8 cellular contexts compared by ENCODE assay signal in the genomic region with DNA sequence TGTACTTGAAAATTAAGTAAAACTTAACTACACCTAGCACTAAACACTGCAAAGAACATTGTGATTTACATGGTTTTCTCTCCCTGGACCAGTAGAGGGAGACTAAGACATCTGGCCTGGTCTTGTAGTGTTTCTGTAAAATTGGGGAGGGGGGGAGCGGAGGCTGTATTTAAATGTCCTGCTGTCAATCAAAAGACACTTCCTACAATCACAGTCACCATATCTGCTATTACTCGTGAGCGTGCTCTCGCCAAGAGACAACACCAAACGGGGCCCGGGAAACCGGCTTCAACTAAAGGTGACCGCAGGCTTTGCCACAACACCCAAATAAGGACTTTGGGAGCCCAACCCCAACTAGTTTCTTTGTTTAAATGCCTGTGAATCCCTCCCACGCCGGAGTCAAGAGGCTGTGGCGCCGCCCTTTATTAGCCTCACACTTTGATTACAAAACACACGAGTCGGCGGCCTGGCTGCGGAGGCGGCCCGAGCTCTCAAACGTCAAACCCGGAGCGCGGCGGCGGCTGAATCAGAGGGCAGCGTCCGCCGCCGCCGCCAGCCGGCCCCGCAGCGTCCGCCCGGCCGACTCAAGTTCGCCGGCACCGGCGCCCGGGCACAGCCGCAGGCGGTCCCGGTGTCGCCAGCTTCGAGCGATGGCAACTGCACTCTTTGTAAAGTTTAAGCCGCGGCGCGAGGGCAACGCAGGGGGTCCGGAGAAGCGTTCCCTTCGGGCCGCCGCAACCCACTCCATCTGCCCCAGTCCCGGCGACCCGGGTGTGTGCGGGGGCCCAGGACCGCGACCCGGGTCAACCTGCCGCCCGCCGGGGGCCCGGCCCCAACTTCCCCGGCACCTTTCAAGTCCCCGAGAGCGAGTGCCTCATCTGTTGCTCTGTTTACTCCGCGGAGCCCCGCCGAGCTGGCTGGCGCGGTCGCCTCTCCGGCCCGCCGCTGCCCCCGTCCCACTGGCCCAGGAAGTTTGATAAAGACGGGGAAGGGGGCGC. TPM values are rescaled to one million over a fixed set of nuclear protein-coding genes. Genes with fewer than 3 reads are reported as not detected.
DNase-seq lines count a peak whose midpoint lies in the region; ATAC-seq and TF ChIP-seq lines count a peak whose summit lies in the region.

No MANE protein-coding gene starts in this region.

- H3K4me3 ChIP-seq in BJ (ENCODE audit: low read depth, low read length) (peak overlapping the region; percentile 82), coronary artery (peak overlapping the region; percentile 99)

- H3K27me3 ChIP-seq in BJ (ENCODE audit: control insufficient read depth, insufficient read depth, low read length) = peaks cover 2% of the 10 kb centered on the region; the same call in 1 of the 2 replicates

- TF ChIP-seq CTCF in BJ (IDR thresholded peaks at IDR 0.05; ENCODE audit: insufficient read depth, low read depth, low read length) = peak; percentile 87
- TF ChIP-seq CTCF in coronary artery (IDR thresholded peaks at IDR 0.05) = peak; percentile 53

- peak overlapping the region; percentile 99 to 100 for H3K27ac ChIP-seq in coronary artery

- H3K36me3 Mint-ChIP-seq in activated CD4-positive, alpha-beta T cell treated with anti-CD3 and anti-CD28 coated beads, Interleukin-2, amount 10 ng/mL, durations not matched to agents 24 days and 14 days (ENCODE audit: low read depth) = peaks cover 19% of the 10 kb centered on the region

- peaks cover 39% of the 10 kb centered on the region for H3K4me1 Mint-ChIP-seq in activated CD4-positive, alpha-beta T cell treated with anti-CD3 and anti-CD28 coated beads, Interleukin-2, amount 10 ng/mL, durations not matched to agents 24 days and 14 days

- DNase-seq in BJ (ENCODE audit: low read depth) (peak; percentile 77), NCI-H526 (lab: John Stamatoyannopoulos, UW) (peak; percentile 95 to 98), coronary artery (ENCODE audit: low spot score) (peak; percentile 95), left colon (peak; percentile 92)
- peak; percentile 97 for DNase-seq in activated CD4-positive, alpha-beta T cell treated with anti-CD3 and anti-CD28 coated beads, Interleukin-2, amount 10 ng/mL, durations not matched to agents 24 days and 14 days
- DNase-seq in stimulated activated CD4-positive, alpha-beta T cell treated with anti-CD3 and anti-CD28 coated beads, Interleukin-1b, Interleukin-23, amount 100 ng/mL, for 4 hours (ENCODE audit: low read depth in 2 of 2) = peak; percentile 71 to 78

- no peaks in the 10 kb centered on the region for H3K9me3 Mint-ChIP-seq in activated CD4-positive, alpha-beta T cell treated with anti-CD3 and anti-CD28 coated beads, Interleukin-2, amount 10 ng/mL, durations not matched to agents 24 days and 14 days

- H3K27me3 Mint-ChIP-seq in activated CD4-positive, alpha-beta T cell treated with anti-CD3 and anti-CD28 coated beads, Interleukin-2, amount 10 ng/mL, durations not matched to agents 24 days and 14 days = peaks cover 4% of the 10 kb centered on the region

- POLR2A ChIA-PET in BJ (lab: Charles Lee) = no interaction called here

- no peaks in the 10 kb centered on the region for H3K36me3 ChIP-seq in BJ (ENCODE audit: control insufficient read depth, insufficient read depth, low read length)

- H3K4me3 Mint-ChIP-seq in activated CD4-positive, alpha-beta T cell treated with anti-CD3 and anti-CD28 coated beads, Interleukin-2, amount 10 ng/mL, durations not matched to agents 24 days and 14 days = peak overlapping the region; percentile 88

- CTCF ChIA-PET in BJ (lab: Yijun Ruan, JAX) = interaction anchor here (0.5 to 1.3 kb wide), 14 partner anchors 10 to 859 kb away, joined by 3 to 9 read pairs (median 3); no protein-coding TSS in a partner anchor

- intact Hi-C loops in activated CD4-positive, alpha-beta T cell treated with anti-CD3 and anti-CD28 coated beads, Interleukin-2, amount 10 ng/mL, durations not matched to agents 24 days and 14 days (cut with micrococcal nuclease) = loop anchor here (1.0 to 5.0 kb wide), 12 partner anchors 37 to 833 kb away; partner anchors contain the start of genes FMC1, MKRN1 and PARP12
- intact Hi-C loops in left colon (cut with DNase I, micrococcal nuclease) = loop anchor here in 1 of 2 donors (10.0 kb wide), 1 partner anchor 59 kb away; no protein-coding TSS in a partner anchor

- ATAC-seq in GM19324 (IDR thresholded peaks at IDR 0.05; ENCODE audit: low FRiP score, unreplicated experiment) (peak; percentile 45), HG03469 (IDR thresholded peaks at IDR 0.05; ENCODE audit: unreplicated experiment) (peak; percentile 40), left colon (peak; percentile 66)

- peak overlapping the region; percentile 83 for H3K27ac Mint-ChIP-seq in activated CD4-positive, alpha-beta T cell treated with anti-CD3 and anti-CD28 coated beads, Interleukin-2, amount 10 ng/mL, durations not matched to agents 24 days and 14 days

RNA-seq across cellular contexts. Expression of gene KDM7A, which starts 1.3 kb away (rescaled TPM):
- polyA plus RNA-seq in BJ (2011; rRNA removed) = 2.9 and 4.3 TPM in 2 replicates
- 3.6 and 8.7 TPM in 2 replicates for polyA minus RNA-seq in BJ (2011; rRNA and poly(A)+ RNA removed)
- 21.8 and 25.9 TPM in 2 replicates for total RNA-seq in activated CD4-positive, alpha-beta T cell treated with anti-CD3 and anti-CD28 coated beads, Interleukin-2, amount 10 ng/mL, durations not matched to agents 24 days and 14 days
- total RNA-seq in left colon = 10 to 100 TPM; 31.8 to 33.4 TPM

Comparison
In these comparisons a context has a peak if more than half of its experiments do, and no peak if none do; other contexts are left out.
1. Peak in every context shown above with its lines: DNase-seq, ATAC-seq, H3K4me3 ChIP-seq and H3K27ac ChIP-seq.